In the genomic region with DNA sequence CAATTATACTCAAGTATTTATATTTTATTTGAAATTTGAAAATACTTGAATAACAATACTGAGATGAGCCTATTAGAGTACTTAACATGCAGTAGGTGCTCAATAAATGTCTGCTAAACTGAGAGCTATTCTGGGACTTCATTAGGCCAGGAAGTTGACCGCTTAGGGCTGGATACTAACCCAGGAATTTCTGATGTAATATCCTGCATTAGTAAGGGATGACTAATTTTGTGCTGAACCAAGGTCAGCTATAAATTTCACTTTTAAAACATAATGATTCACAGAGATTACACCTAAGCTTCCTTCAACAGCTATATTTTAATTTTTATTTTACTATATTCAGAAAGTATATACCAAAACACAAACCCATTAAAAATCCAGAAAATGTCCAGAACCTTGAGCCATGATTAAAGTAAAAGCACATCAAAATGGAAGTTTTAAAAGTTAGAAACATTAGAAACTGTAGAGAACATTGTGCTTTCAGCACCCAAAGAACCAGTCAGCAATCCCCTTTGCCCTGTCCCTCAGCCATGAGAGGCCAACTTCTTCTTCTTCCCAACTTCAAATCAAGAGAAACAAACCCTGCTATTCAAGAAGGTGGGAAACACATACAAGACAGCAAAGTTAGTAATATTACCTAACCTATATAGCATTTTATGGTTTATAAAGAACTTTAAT, we compare ENCODE assay signal across 10 cellular contexts. TPM values are rescaled to one million over a fixed set of nuclear protein-coding genes. Genes with fewer than 3 reads are reported as not detected.
DNase-seq lines count a peak whose midpoint lies in the region; ATAC-seq and TF ChIP-seq lines count a peak whose summit lies in the region.
"Had no signal": no experiment of that assay in that cellular context is flagged by ENCODE, and none has a peak within 500 bp of the region (broad histone marks: within the 10 kb centered on the region; RNA-seq: fewer than 3 reads in every experiment).

No MANE protein-coding gene starts in this region.

- H3K9me2 ChIP-seq in PC-9 (ENCODE audit: insufficient read depth): no peaks in the 10 kb centered on the region

- no peak overlapping the region for H3K4me3 Mint-ChIP-seq in Calu3 (ENCODE audit: low read depth, unreplicated experiment)

- WGBS in esophagus, 2 donors: 29 to 42% methylated on average over 1 of the region's 1 CpG

- peak; percentile 75 for ATAC-seq in omental fat pad (ENCODE audit: low FRiP score)
- ATAC-seq in GM18873 (IDR thresholded peaks at IDR 0.05; ENCODE audit: low FRiP score, unreplicated experiment): no peak
- no peak for ATAC-seq in GM21786 (IDR thresholded peaks at IDR 0.05; ENCODE audit: unreplicated experiment)

- peak overlapping the region; percentile 69 for H3K4me2 ChIP-seq in PC-9

- H3K4me1 ChIP-seq in PC-9 (replicated peaks; ENCODE audit: insufficient read depth): peaks cover 38% of the 10 kb centered on the region
- H3K4me1 ChIP-seq in esophagus (ENCODE audit: control insufficient read depth in 2 of 2, insufficient read depth in 2 of 2, low read length in 1 of 2): no peaks in the 10 kb centered on the region

- TF ChIP-seq CTCF in Calu3 (IDR thresholded peaks at IDR 0.05; ENCODE audit: unreplicated experiment): no peak
- TF ChIP-seq CTCF in PC-9 (conservative IDR thresholded peaks at IDR 0.05): 0 out of 2 replicates have a peak, but pooled peaks have one; percentile 20
- no peak for TF ChIP-seq CTCF in omental fat pad (IDR thresholded peaks at IDR 0.05)

- CTCF ChIA-PET in Calu3 (lab: Charles Lee): interaction anchor here (0.6 to 1.2 kb wide), 3 partner anchors 38 to 187 kb away, joined by 3 to 7 read pairs (median 3); no protein-coding TSS in a partner anchor
- CTCF ChIA-PET in PC-9 (lab: Charles Lee): interaction anchor here (1.2 kb wide), 1 partner anchor 150 kb away, joined by 3 read pairs; no protein-coding TSS in a partner anchor

- intact Hi-C loops in Calu3 (cut with micrococcal nuclease; ENCODE audit: unreplicated experiment): no loop called here
- intact Hi-C loops in PC-9 (cut with micrococcal nuclease; ENCODE audit: unreplicated experiment): no loop called here

- H3K27me3 Mint-ChIP-seq in Calu3 (ENCODE audit: unreplicated experiment): no peaks in the 10 kb centered on the region

- POLR2A ChIA-PET in PC-9 (lab: Charles Lee; ENCODE audit: unreplicated experiment): interaction anchor here (0.6 to 0.7 kb wide), 2 partner anchors 12 to 75 kb away, joined by 3 to 8 read pairs; no protein-coding TSS in a partner anchor

- H3K9me3 Mint-ChIP-seq in Calu3 (ENCODE audit: low read depth, unreplicated experiment): no peaks in the 10 kb centered on the region

- H4K20me1 ChIP-seq in PC-9 (ENCODE audit: insufficient read depth): no peaks in the 10 kb centered on the region

- H3K27me3 ChIP-seq in PC-9 (ENCODE audit: insufficient read depth, low read depth) (no peaks in the 10 kb centered on the region), esophagus (ENCODE audit: control insufficient read depth in 1 of 2, insufficient read depth in 2 of 2, low read length in 2 of 2) (no peaks in the 10 kb centered on the region)

- H2AFZ ChIP-seq in PC-9: peak overlapping the region; percentile 26; the same call in 1 of the 2 replicates

- H3K27ac Mint-ChIP-seq in Calu3 (ENCODE audit: unreplicated experiment): peak overlapping the region; percentile 94

- peaks cover 24% of the 10 kb centered on the region for H3K4me1 Mint-ChIP-seq in Calu3 (ENCODE audit: low read depth, unreplicated experiment)

- H3K4me3 ChIP-seq in PC-9: peak overlapping the region; percentile 24; the same call in 1 of the 2 replicates
- no peak overlapping the region for H3K4me3 ChIP-seq in esophagus (ENCODE audit: low read depth in 1 of 2, low read length in 2 of 2)

- H3K36me3 ChIP-seq in PC-9 (ENCODE audit: low read depth): peaks cover 4% of the 10 kb centered on the region; the same call in 1 of the 2 replicates
- no peaks in the 10 kb centered on the region for H3K36me3 ChIP-seq in esophagus (ENCODE audit: control insufficient read depth in 2 of 2, insufficient read depth in 2 of 2, low read length in 1 of 2)

- H3K27ac ChIP-seq in PC-9 (peak overlapping the region; percentile 98), esophagus (ENCODE audit: low read depth in 2 of 2, low read length in 1 of 2) (peak overlapping the region; percentile 60 to 75)
- H3K27ac ChIP-seq: WERI-Rb-1 had no signal

- BruUV-seq in Calu3 (replicated peaks; lab: Mats Ljungman, UMichigan): TSS peak; percentile 82
- TSS peak; percentile 70 for BruUV-seq in PC-9 (replicated peaks; lab: Mats Ljungman, UMichigan)

- peaks cover 32% of the 10 kb centered on the region for H3F3A ChIP-seq in PC-9 (ENCODE audit: insufficient read depth, low read depth)

- no peaks in the 10 kb centered on the region for H3K79me2 ChIP-seq in PC-9 (ENCODE audit: low read depth)

- H3K36me3 Mint-ChIP-seq in Calu3 (ENCODE audit: insufficient read depth, unreplicated experiment): peaks cover 9% of the 10 kb centered on the region

- H3K9me3 ChIP-seq in PC-9 (ENCODE audit: insufficient read depth, low read depth) (no peaks in the 10 kb centered on the region; the same call in 1 of the 2 replicates), esophagus (ENCODE audit: control insufficient read depth in 2 of 2, insufficient read depth in 1 of 2, low read depth in 1 of 2, low read length in 1 of 2) (no peaks in the 10 kb centered on the region)

- DNase-seq in Calu3 (peak; percentile 19), PC-9 (peak; percentile 13 to 94), omental fat pad (ENCODE audit: low spot score) (no peak), NCI-H82 treated with DMSO at 0.1 percent for 48 hours (lab: John Stamatoyannopoulos, UW; ENCODE audit: unreplicated experiment) (no peak), NCI-H2171 (lab: John Stamatoyannopoulos, UW) (no peak)
- DNase-seq: NCI-H1436, WERI-Rb-1 had no signal

RNA-seq across cellular contexts. Expression of a gene that starts 35.4 kb away (rescaled TPM):
- 5.8 and 6.7 TPM in 2 replicates for total RNA-seq in Calu3 (2022)
- 0.98 and 1.1 TPM in 2 replicates for total RNA-seq in PC-9 (2021)
- polyA plus RNA-seq in esophagus: 1 to 10 TPM; 2.2 to 3.2 TPM
- total RNA-seq in omental fat pad: 10 to 100 TPM in 3 of 4 donors, 1 to 10 TPM in 1; 5.0 to 14.3 (median 11.9) TPM

Comparison
In these comparisons a context has a peak if more than half of its experiments do, and no peak if none do; other contexts are left out.
1. DNase-seq: peak in Calu3 (single experiment) and PC-9 (2 of 2); none in omental fat pad (single experiment), NCI-H82 treated with DMSO at 0.1 percent for 48 hours (single experiment) and NCI-H2171 (single experiment).